Comparison of ENCODE assay signal across 8 cellular contexts in genomic region chr14:45526715-45527549, GRCh38.
A peak's percentile ranks its signal among the peaks of the same experiment; 100 is the strongest.
DNase-seq lines count a peak whose midpoint lies in the region; ATAC-seq and TF ChIP-seq lines count a peak whose summit lies in the region.

No MANE protein-coding gene starts in this region.

- TF ChIP-seq CTCF in GM06990 (IDR thresholded peaks at IDR 0.05; ENCODE audit: insufficient read depth, low read length, poor library complexity, severe bottlenecking) (peak; percentile 67), HFF-Myc (IDR thresholded peaks at IDR 0.05; ENCODE audit: low read depth, low read length, missing control alignments) (peak; percentile 42), SK-N-SH (IDR thresholded peaks at IDR 0.05) (peak; percentile 56), gastroesophageal sphincter (IDR thresholded peaks at IDR 0.05) (peak in 1 of 4 experiments; percentile 39)

- no peaks in the 10 kb centered on the region for H4K20me1 ChIP-seq in SK-N-SH (ENCODE audit: insufficient read depth)

- no peaks in the 10 kb centered on the region for H3K36me3 ChIP-seq in GM06990 (ENCODE audit: control insufficient read depth, insufficient read depth, low read length)
- no peaks in the 10 kb centered on the region for H3K36me3 ChIP-seq in SK-N-SH (replicated peaks in 1 of 2; ENCODE audit: control insufficient read depth in 1 of 2, insufficient read depth in 2 of 2, low read length in 1 of 2)
- H3K36me3 ChIP-seq in iPS DF 6.9 (ENCODE audit: control insufficient read depth, insufficient read depth, low read length), result no peaks in the 10 kb centered on the region
- no peaks in the 10 kb centered on the region for H3K36me3 ChIP-seq in gastroesophageal sphincter

- no peaks in the 10 kb centered on the region for H3K9me2 ChIP-seq in SK-N-SH

- H3K27ac ChIP-seq in SK-N-SH (ENCODE audit: low read depth in 2 of 2, low read length in 1 of 2), result no peak overlapping the region
- H3K27ac ChIP-seq in iPS DF 6.9 (ENCODE audit: low read length), result no peak overlapping the region
- H3K27ac ChIP-seq in gastroesophageal sphincter, result no peak overlapping the region

- no peak overlapping the region for H2AFZ ChIP-seq in SK-N-SH (ENCODE audit: low read depth)

- H3K9ac ChIP-seq in SK-N-SH, result no peak overlapping the region

- CTCF ChIA-PET in SK-N-SH (lab: Yijun Ruan, JAX), result interaction anchor here (0.6 to 2.1 kb wide), 3 partner anchors 9 to 104 kb away, joined by 3 to 9 read pairs (median 4); no protein-coding TSS in a partner anchor

- 2% methylated on average over 5 of the region's 14 CpGs for WGBS in SK-N-SH (ENCODE audit: low lambda C conversion rate)
- WGBS in iPS DF 6.9 (ENCODE audit: insufficient coverage, insufficient read length), result 100% methylated on average over 1 of the region's 14 CpGs
- 10 to 79% methylated on average over 2 to 8 of the region's 14 CpGs for WGBS in gastroesophageal sphincter (ENCODE audit: low coverage in 1 of 2), 2 donors

- POLR2A ChIA-PET in SK-N-SH (lab: Yijun Ruan, JAX), result no interaction called here

- no peak overlapping the region for H3K4me2 ChIP-seq in SK-N-SH

- no peaks in the 10 kb centered on the region for H3F3A ChIP-seq in SK-N-SH (replicated peaks; ENCODE audit: insufficient read depth)

- no peak for ATAC-seq in gastroesophageal sphincter

- H3K27me3 ChIP-seq in GM06990 (replicated peaks; ENCODE audit: control insufficient read depth, insufficient read depth, low read length), result no peaks in the 10 kb centered on the region
- H3K27me3 ChIP-seq in SK-N-SH (ENCODE audit: insufficient read depth), result no peaks in the 10 kb centered on the region
- H3K27me3 ChIP-seq in iPS DF 6.9 (ENCODE audit: control insufficient read depth, insufficient read depth, low read length), result no peaks in the 10 kb centered on the region
- no peaks in the 10 kb centered on the region for H3K27me3 ChIP-seq in gastroesophageal sphincter

- TF ChIP-seq RAD21 in SK-N-SH (IDR thresholded peaks at IDR 0.05; ENCODE audit: low read length), result peak; percentile 45

- no peak for TF ChIP-seq POLR2A in gastroesophageal sphincter (IDR thresholded peaks at IDR 0.05)

- H3K4me1 ChIP-seq in SK-N-SH (ENCODE audit: control insufficient read depth in 1 of 2, insufficient read depth in 2 of 2, low read depth in 1 of 2, low read length in 1 of 2), result no peaks in the 10 kb centered on the region
- H3K4me1 ChIP-seq in iPS DF 6.9 (ENCODE audit: control insufficient read depth, insufficient read depth, low read length), result peaks cover 2% of the 10 kb centered on the region; the same call in 1 of the 2 replicates
- no peaks in the 10 kb centered on the region for H3K4me1 ChIP-seq in gastroesophageal sphincter

- TF ChIP-seq EP300 in SK-N-SH (IDR thresholded peaks at IDR 0.05; ENCODE audit: borderline replicate concordance in 1 of 2, low read depth in 1 of 2, low read length in 1 of 2), result no peak
- TF ChIP-seq EP300 in gastroesophageal sphincter (IDR thresholded peaks at IDR 0.05), result no peak

- no peaks in the 10 kb centered on the region for H3K79me2 ChIP-seq in SK-N-SH (ENCODE audit: insufficient read depth)

- DNase-seq in GM06990 (ENCODE audit: extremely low read depth, insufficient read length) (no peak), HFF-Myc (ENCODE audit: extremely low read depth, low read depth) (peak; percentile 1), NCI-H1092 (lab: John Stamatoyannopoulos, UW) (peak; percentile 29), SK-N-SH (peak; percentile 21), iPS DF 6.9 (ENCODE audit: low read depth, low spot score) (peak; percentile 52), NK-92 (lab: John Stamatoyannopoulos, UW; ENCODE audit: unreplicated experiment) (no peak)
- DNase-seq in effector CD4-positive, alpha-beta T cell, result no peak

- H3K4me3 ChIP-seq in GM06990 (replicated peaks; ENCODE audit: low read depth, low read length) (no peak overlapping the region), HFF-Myc (replicated peaks; ENCODE audit: low read depth, low read length) (no peak overlapping the region), SK-N-SH (ENCODE audit: low read depth in 2 of 2, low read length in 1 of 2) (no peak overlapping the region; a peak in 1 of 4 replicates), iPS DF 6.9 (ENCODE audit: low read length) (no peak overlapping the region), gastroesophageal sphincter (no peak overlapping the region)

- H3K9me3 ChIP-seq in SK-N-SH (no peaks in the 10 kb centered on the region), iPS DF 6.9 (ENCODE audit: control insufficient read depth, insufficient read depth, low read length) (no peaks in the 10 kb centered on the region), gastroesophageal sphincter (peaks cover 0 to 9% (median 0%) of the 10 kb centered on the region in 3 donors)

TF ChIP-seq in SK-N-SH, 30 proteins besides CTCF, POLR2A, EP300 and RAD21:
- TF ChIP-seq SMC3 (IDR thresholded peaks at IDR 0.05; ENCODE audit: low read depth, low read length) (peak; percentile 41; the same call in 1 of the 2 replicates), SIN3A (IDR thresholded peaks at IDR 0.05; ENCODE audit: borderline replicate concordance, low read depth, low read length) (no peak), MAX (IDR thresholded peaks at IDR 0.05; ENCODE audit: low read depth) (no peak), FOXJ3 (CRISPR knock-in tag; IDR thresholded peaks at IDR 0.05) (no peak)

Comparison
In these comparisons a context has a peak if more than half of its experiments do, and no peak if none do; other contexts are left out.
1. DNase-seq: peak in HFF-Myc (single experiment), NCI-H1092 (single experiment), SK-N-SH (single experiment) and iPS DF 6.9 (single experiment); none in GM06990 (single experiment), effector CD4-positive, alpha-beta T cell (single experiment) and NK-92 (single experiment).